Comparison of ENCODE assay signal across 8 cellular contexts in genomic region chr17:13601317-13601775, GRCh38. TPM values are rescaled to one million over a fixed set of nuclear protein-coding genes. Genes with fewer than 3 reads are reported as not detected.
A peak's percentile ranks its signal among the peaks of the same experiment; 100 is the strongest.
DNase-seq lines count a peak whose midpoint lies in the region; ATAC-seq, FAIRE-seq and TF ChIP-seq lines count a peak whose summit lies in the region.

No MANE protein-coding gene starts in this region.

- POLR2A ChIA-PET in A549 (lab: Yijun Ruan, JAX), result no interaction called here

- WGBS in A549 (ENCODE audit: missing lambda C conversion rate), result 53% methylated on average over 29 of the region's 48 CpGs

- H3K9ac ChIP-seq in muscle layer of colon (ENCODE audit: low read length), result no peak overlapping the region

- no peak for TF ChIP-seq EP300 in A549 (IDR thresholded peaks at IDR 0.05)

- no peak overlapping the region for H3K27ac ChIP-seq in A549
- no peak overlapping the region for H3K27ac ChIP-seq in effector memory CD4-positive, alpha-beta T cell (ENCODE audit: insufficient read depth, low read length, poor library complexity, severe bottlenecking)
- H3K27ac ChIP-seq in muscle layer of colon (ENCODE audit: low read depth, low read length), result no peak overlapping the region

- H3K4me3 ChIP-seq in A549 (no peak overlapping the region), LNCaP clone FGC (ENCODE audit: low read depth, low read length) (peak overlapping the region; percentile 26), muscle layer of colon (ENCODE audit: low read depth in 1 of 2, low read length in 2 of 2) (peak overlapping the region; percentile 27)
- H3K4me3 ChIP-seq in effector memory CD4-positive, alpha-beta T cell (ENCODE audit: insufficient read depth, low read depth, low read length, poor library complexity, severe bottlenecking), result peak overlapping the region; percentile 37

- TF ChIP-seq RAD21 in A549 (conservative IDR thresholded peaks at IDR 0.05 in 1 of 2, IDR thresholded peaks at IDR 0.05 in 1 of 2), result no peak

- 0 out of 3 replicates have a peak overlapping the region, but pooled peaks have one; percentile 7 for H3K4me2 ChIP-seq in A549

- no peak for FAIRE-seq in A549 (lab: Jason Lieb, UNC)

- H3K27me3 ChIP-seq in effector memory CD4-positive, alpha-beta T cell (replicated peaks; ENCODE audit: control insufficient read depth, insufficient read depth, low read length, poor library complexity, severe bottlenecking), result peaks cover 28% of the 10 kb centered on the region
- peaks cover 0 to 28% of the 10 kb centered on the region in 2 donors for H3K27me3 ChIP-seq in muscle layer of colon (ENCODE audit: control insufficient read depth in 1 of 2, insufficient read depth in 2 of 2, low read length in 2 of 2)

- DNase-seq in A549 (ENCODE audit: low read depth in 1 of 2, low spot score in 1 of 2) (no peak), LNCaP clone FGC (ENCODE audit: low read depth) (no peak), DMS53 treated with DMSO at 0.1 percent for 48 hours (lab: John Stamatoyannopoulos, UW; ENCODE audit: unreplicated experiment) (no peak), inferior parietal cortex (ENCODE audit: extremely low spot score) (no peak)
- DNase-seq in effector memory CD4-positive, alpha-beta T cell, result no peak

- H3K36me3 ChIP-seq in effector memory CD4-positive, alpha-beta T cell (ENCODE audit: control insufficient read depth, insufficient read depth, low read length), result no peaks in the 10 kb centered on the region
- H3K36me3 ChIP-seq in muscle layer of colon (ENCODE audit: insufficient read depth, low read length), result no peaks in the 10 kb centered on the region

- TF ChIP-seq CTCF in A549 (IDR thresholded peaks at IDR 0.05), result no peak
- TF ChIP-seq CTCF in LNCaP clone FGC (IDR thresholded peaks at IDR 0.05; ENCODE audit: control insufficient read depth, extremely low read depth, insufficient read depth), result no peak

- ATAC-seq in A549, result no peak; a peak in 1 of 6 replicates
- ATAC-seq in HG03196 (IDR thresholded peaks at IDR 0.05; ENCODE audit: unreplicated experiment), result no peak
- no peak for ATAC-seq in HG03025 (IDR thresholded peaks at IDR 0.05; ENCODE audit: low FRiP score, unreplicated experiment)

- no peaks in the 10 kb centered on the region for H3K4me1 ChIP-seq in A549
- H3K4me1 ChIP-seq in effector memory CD4-positive, alpha-beta T cell (ENCODE audit: control insufficient read depth, insufficient read depth, low read length, poor library complexity, severe bottlenecking), result peaks cover 15% of the 10 kb centered on the region
- H3K4me1 ChIP-seq in muscle layer of colon (ENCODE audit: insufficient read depth, low read length), result no peaks in the 10 kb centered on the region

- H3K9me3 ChIP-seq in A549, result no peaks in the 10 kb centered on the region
- H3K9me3 ChIP-seq in effector memory CD4-positive, alpha-beta T cell (ENCODE audit: control insufficient read depth, low read length), result no peaks in the 10 kb centered on the region
- no peaks in the 10 kb centered on the region for H3K9me3 ChIP-seq in muscle layer of colon (ENCODE audit: low read length)

- TF ChIP-seq POLR2A in A549 (IDR thresholded peaks at IDR 0.05; ENCODE audit: low read length), result no peak

- CTCF ChIA-PET in A549 (lab: Yijun Ruan, JAX), result no interaction called here

TF ChIP-seq in A549, 52 proteins besides CTCF, POLR2A, EP300 and RAD21:
- no peak for TF ChIP-seq HOXA7 (CRISPR knock-in tag; IDR thresholded peaks at IDR 0.05)
- TF ChIP-seq HEYL (CRISPR knock-in tag; IDR thresholded peaks at IDR 0.05), result no peak
- TF ChIP-seq RFX5 (IDR thresholded peaks at IDR 0.05), result no peak
- TF ChIP-seq FOSB (CRISPR knock-in tag; IDR thresholded peaks at IDR 0.05), result no peak
- TF ChIP-seq CHD4 (IDR thresholded peaks at IDR 0.05; ENCODE audit: borderline replicate concordance), result no peak
- TF ChIP-seq EHF (CRISPR knock-in tag; IDR thresholded peaks at IDR 0.05), result no peak
- TF ChIP-seq ESRRA (IDR thresholded peaks at IDR 0.05; ENCODE audit: borderline replicate concordance, low read length), result no peak
- TF ChIP-seq RCOR1 (IDR thresholded peaks at IDR 0.05; ENCODE audit: low read depth, low read length), result no peak

RNA-seq across cellular contexts. Expression of gene HS3ST3A1, which starts 0.4 kb away (rescaled TPM):
- polyA plus RNA-seq in A549 (2011; rRNA removed) (0.15 TPM in 1 of 2 replicates, not detected in the other), A549 (2017; fragmentation: RNase III; extraction: RNeasy Plus Mini Kit Qiagen cat#74134 plus additional on column Dnase treatment) (0.04 to 0.17 TPM in 2 of 3 replicates, not detected in the other)
- polyA plus RNA-seq in A549 (2012; cell fraction: cytosol; rRNA removed), result not detected in 2 replicates
- 0.13 TPM in 1 of 2 replicates, not detected in the other for polyA plus RNA-seq in A549 (2012; cell fraction: nucleus; rRNA removed)
- polyA minus RNA-seq in A549 (2011; rRNA and poly(A)+ RNA removed), result not detected in 2 replicates
